Comparison of ENCODE assay signal across 8 cellular contexts in the genomic region with DNA sequence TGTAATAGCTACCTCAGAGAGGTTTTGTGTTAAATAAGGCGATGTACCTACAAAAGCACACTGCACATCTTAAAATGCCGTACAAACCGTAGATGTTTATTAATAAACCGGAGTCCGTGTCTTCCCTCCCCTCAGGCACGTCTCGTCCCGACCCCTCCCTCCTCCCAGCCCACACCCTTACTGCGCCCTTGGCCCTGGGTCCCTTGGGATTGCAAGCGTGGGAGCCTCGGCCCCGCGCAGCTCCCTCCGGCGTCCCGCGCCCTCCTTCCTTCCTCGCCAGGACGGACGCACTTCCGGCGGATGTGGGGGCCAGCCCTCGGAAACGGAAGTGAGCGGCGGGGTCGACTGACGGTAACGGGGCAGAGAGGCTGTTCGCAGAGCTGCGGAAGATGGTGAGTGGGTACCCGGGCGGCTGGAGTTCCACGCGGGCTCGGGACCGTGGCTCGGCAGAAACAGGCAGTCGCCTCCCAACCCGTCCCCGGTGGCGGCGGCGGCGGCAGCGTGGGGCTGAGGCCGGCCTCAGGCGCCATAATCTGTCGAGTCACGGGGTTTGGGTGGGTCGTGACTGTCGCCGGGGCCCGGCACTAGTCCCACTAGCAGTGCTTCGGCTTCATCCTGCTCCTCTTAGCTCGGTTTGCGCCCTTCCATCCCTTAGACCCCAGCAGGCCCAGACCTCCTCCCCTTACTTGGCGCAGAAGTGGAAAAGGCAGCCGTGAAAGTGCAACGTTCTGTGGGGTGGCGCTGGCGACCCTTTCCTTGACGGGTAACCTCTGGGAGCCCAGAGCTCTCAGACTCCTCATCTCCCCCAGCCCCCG.
DNase-seq lines count a peak whose midpoint lies in the region; ATAC-seq lines count a peak whose summit lies in the region.

A gene with protein sequence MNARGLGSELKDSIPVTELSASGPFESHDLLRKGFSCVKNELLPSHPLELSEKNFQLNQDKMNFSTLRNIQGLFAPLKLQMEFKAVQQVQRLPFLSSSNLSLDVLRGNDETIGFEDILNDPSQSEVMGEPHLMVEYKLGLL (plus strand): TSS at position 335 of the 815 bp plus-strand sequence. CDS start 55 bp downstream, at position 390.

- peak within 1 kb of the TSS; percentile 92 for H3K4me3 Mint-ChIP-seq in central memory CD8-positive, alpha-beta T cell

- H3K9me3 Mint-ChIP-seq in central memory CD8-positive, alpha-beta T cell = no peaks in the 10 kb centered on the region

- peak within 1 kb of the TSS; percentile 97 for H3K27ac Mint-ChIP-seq in central memory CD8-positive, alpha-beta T cell (ENCODE audit: low read depth)

- peaks cover 62% of the 10 kb centered on the region for H3K4me1 Mint-ChIP-seq in central memory CD8-positive, alpha-beta T cell

- H3K27me3 Mint-ChIP-seq in central memory CD8-positive, alpha-beta T cell = no peaks in the 10 kb centered on the region

- DNase-seq in AG08396 (ENCODE audit: low spot score) (peak; percentile 92), NCI-H446 (lab: John Stamatoyannopoulos, UW) (peak; percentile 73 to 88), iris pigment epithelial cell (ENCODE audit: low read depth) (peak; percentile 93)
- peak; percentile 85 for DNase-seq in central memory CD8-positive, alpha-beta T cell (ENCODE audit: low spot score in 2 of 2)
- peak; percentile 86 for DNase-seq in stimulated activated CD4-positive, alpha-beta T cell treated with anti-CD3 and anti-CD28 coated beads, Interleukin-12 subunit alpha, Interleukin-12 subunit beta, amount 100 ng/mL, for 4 hours

- ATAC-seq in GM18870 (IDR thresholded peaks at IDR 0.05; ENCODE audit: unreplicated experiment) = peak; percentile 57
- ATAC-seq in HG03108 (IDR thresholded peaks at IDR 0.05; ENCODE audit: unreplicated experiment) = peak; percentile 76
- peak; percentile 93 to 94 for ATAC-seq in activated CD4-positive, CD25-positive, alpha-beta regulatory T cell treated with anti-CD3 and anti-CD28 coated beads, Interleukin-2, amount 50 U/mL, for 24 hours
- peak; percentile 92 for ATAC-seq in central memory CD8-positive, alpha-beta T cell (replicated peaks; ENCODE audit: extremely low read depth, poor library complexity, severe bottlenecking)

- peaks cover 32% of the 10 kb centered on the region for H3K36me3 Mint-ChIP-seq in central memory CD8-positive, alpha-beta T cell (ENCODE audit: insufficient read depth)

Comparison
In these comparisons a context has a peak if more than half of its experiments do, and no peak if none do; other contexts are left out.
1. Peak in every context shown above with its lines: DNase-seq and ATAC-seq.